In genomic region chr2:69453475-69454129, GRCh38 we compare ENCODE assay signal across 9 cellular contexts. TPM values are rescaled to one million over a fixed set of nuclear protein-coding genes. Genes with fewer than 3 reads are reported as not detected.
A peak's percentile ranks its signal among the peaks of the same experiment; 100 is the strongest.
DNase-seq lines count a peak whose midpoint lies in the region; ATAC-seq, FAIRE-seq and TF ChIP-seq lines count a peak whose summit lies in the region.
"Had no signal": no experiment of that assay in that cellular context is flagged by ENCODE, and none has a peak within 500 bp of the region (broad histone marks: within the 10 kb centered on the region; RNA-seq: fewer than 3 reads in every experiment).

No MANE protein-coding gene starts in this region.

- no peak for DNase-seq in HepG2 (ENCODE audit: low spot score)
- no peak for DNase-seq in right lobe of liver
- DNase-seq in SK-MEL-5 (ENCODE audit: low read depth, low spot score) = peak; percentile 22
- peak; percentile 21 to 49 for DNase-seq in stimulated activated naive CD8-positive, alpha-beta T cell treated with anti-CD3 and anti-CD28 coated beads, Interleukin-15, amount 100 ng/mL, for 72 hours
- no peak for DNase-seq in OCI-LY7 (ENCODE audit: low spot score)
- no peak for DNase-seq in right atrium auricular region (ENCODE audit: low spot score)
- DNase-seq in AG08396 (ENCODE audit: low spot score) = no peak

- BruUV-seq in HepG2 (replicated peaks; lab: Mats Ljungman, UMichigan) (no TSS peak), OCI-LY7 (replicated peaks; lab: Mats Ljungman, UMichigan) (no TSS peak)

- WGBS in HepG2 (ENCODE audit: low lambda C conversion rate) = 37% methylated on average over 4 of the region's 4 CpGs
- 73% methylated on average over 4 of the region's 4 CpGs for WGBS in right lobe of liver (ENCODE audit: insufficient coverage, low coverage, low lambda C conversion rate, missing lambda C conversion rate)

- no peak for TF ChIP-seq RAD21 in HepG2 (CRISPR knock-in tag; IDR thresholded peaks at IDR 0.05)

- no peaks in the 10 kb centered on the region for H3K27me3 ChIP-seq in HepG2 (ENCODE audit: control insufficient read depth in 1 of 2, insufficient read depth in 2 of 2, low read length in 2 of 2)
- H3K27me3 ChIP-seq in right lobe of liver = no peaks in the 10 kb centered on the region
- H3K27me3 ChIP-seq in right atrium auricular region = no peaks in the 10 kb centered on the region

- H3K9me3 Mint-ChIP-seq in stimulated activated naive CD8-positive, alpha-beta T cell treated with anti-CD3 and anti-CD28 coated beads, Interleukin-15, amount 100 ng/mL, for 72 hours = no peaks in the 10 kb centered on the region

- H3K79me2 ChIP-seq in HepG2 (ENCODE audit: insufficient read depth, low read length) (no peaks in the 10 kb centered on the region), OCI-LY7 (ENCODE audit: insufficient read depth, low read depth, low read length) (no peaks in the 10 kb centered on the region)

- H3K4me1 ChIP-seq in HepG2 (ENCODE audit: insufficient read depth, low read length) (0 out of 2 replicates have a peak, but pooled peaks cover 9% of the 10 kb centered on the region), right lobe of liver (no peaks in the 10 kb centered on the region), OCI-LY7 (ENCODE audit: insufficient read depth, low read length, poor library complexity, severe bottlenecking) (no peaks in the 10 kb centered on the region), right atrium auricular region (no peaks in the 10 kb centered on the region)

- FAIRE-seq in HepG2 (lab: Jason Lieb, UNC) = peak; percentile 18
- FAIRE-seq: RCC 7860 had no signal

- in situ Hi-C loops in HepG2 (cut with HindIII; ENCODE audit: extremely low pct_ligation_motif_present, low pct_unique_long_range_greater_than_20kb) = no loop called here
- in situ Hi-C loops in SK-MEL-5 (cut with HindIII; ENCODE audit: low pct_unique_long_range_greater_than_20kb, low sequenced_read_pairs) = no loop called here

- no peaks in the 10 kb centered on the region for H3K9me3 ChIP-seq in HepG2 (ENCODE audit: low read length)
- H3K9me3 ChIP-seq in right lobe of liver = no peaks in the 10 kb centered on the region
- no peaks in the 10 kb centered on the region for H3K9me3 ChIP-seq in OCI-LY7 (ENCODE audit: low read length)
- no peaks in the 10 kb centered on the region for H3K9me3 ChIP-seq in right atrium auricular region

- no peak overlapping the region for H2AFZ ChIP-seq in HepG2 (ENCODE audit: low read length)
- no peak overlapping the region for H2AFZ ChIP-seq in OCI-LY7 (ENCODE audit: low read length)

- no peak for TF ChIP-seq CTCF in HepG2 (CRISPR knock-in tag; IDR thresholded peaks at IDR 0.05)
- TF ChIP-seq CTCF in right lobe of liver (IDR thresholded peaks at IDR 0.05) = no peak
- no peak for TF ChIP-seq CTCF in OCI-LY7 (conservative IDR thresholded peaks at IDR 0.05; ENCODE audit: low read length)
- no peak for TF ChIP-seq CTCF in right atrium auricular region (IDR thresholded peaks at IDR 0.05)

- H3K4me3 ChIP-seq in HepG2 (replicated peaks in 1 of 3; ENCODE audit: insufficient read depth in 1 of 3, low read depth in 2 of 3, low read length in 3 of 3) (no peak overlapping the region), right lobe of liver (no peak overlapping the region), OCI-LY7 (ENCODE audit: low read depth, low read length, poor library complexity, severe bottlenecking) (no peak overlapping the region), right atrium auricular region (no peak overlapping the region)

- H3K27me3 Mint-ChIP-seq in stimulated activated naive CD8-positive, alpha-beta T cell treated with anti-CD3 and anti-CD28 coated beads, Interleukin-15, amount 100 ng/mL, for 72 hours = no peaks in the 10 kb centered on the region

- H3K4me2 ChIP-seq in HepG2 (ENCODE audit: low read depth, low read length) (no peak overlapping the region), OCI-LY7 (ENCODE audit: low read length) (no peak overlapping the region)

- peak overlapping the region; percentile 70 to 82 for H3K27ac Mint-ChIP-seq in stimulated activated naive CD8-positive, alpha-beta T cell treated with anti-CD3 and anti-CD28 coated beads, Interleukin-15, amount 100 ng/mL, for 72 hours

- POLR2A ChIA-PET in HepG2 (lab: Yijun Ruan, JAX) (interaction anchor here (2.5 kb wide), 1 partner anchor 16 kb away, joined by 10 read pairs; the partner anchor contains the start of gene NFU1), OCI-LY7 (lab: Charles Lee) (no interaction called here)

- intact Hi-C loops in HepG2 (cut with micrococcal nuclease; ENCODE audit: unreplicated experiment) (no loop called here), right lobe of liver (cut with DNase I) (no loop called here), OCI-LY7 (cut with micrococcal nuclease; ENCODE audit: unreplicated experiment) (no loop called here)

- ATAC-seq in HepG2 = peak; percentile 25; the same call in 1 of the 3 replicates
- no peak for ATAC-seq in right lobe of liver
- ATAC-seq in HG02798 (IDR thresholded peaks at IDR 0.05; ENCODE audit: poor library complexity, unreplicated experiment) = peak; percentile 91
- peak; percentile 99 for ATAC-seq in stimulated activated naive CD8-positive, alpha-beta T cell treated with anti-CD3 and anti-CD28 coated beads, Interleukin-15, amount 100 ng/mL, for 72 hours

- no peaks in the 10 kb centered on the region for H3K36me3 ChIP-seq in HepG2 (replicated peaks in 1 of 2; ENCODE audit: control insufficient read depth in 1 of 2, insufficient read depth in 2 of 2, low read length in 2 of 2)
- no peaks in the 10 kb centered on the region for H3K36me3 ChIP-seq in right lobe of liver
- no peaks in the 10 kb centered on the region for H3K36me3 ChIP-seq in OCI-LY7 (ENCODE audit: insufficient read depth, low read length)
- H3K36me3 ChIP-seq in right atrium auricular region = no peaks in the 10 kb centered on the region

- peak overlapping the region; percentile 61 to 62 for H3K4me3 Mint-ChIP-seq in stimulated activated naive CD8-positive, alpha-beta T cell treated with anti-CD3 and anti-CD28 coated beads, Interleukin-15, amount 100 ng/mL, for 72 hours

- H4K20me1 ChIP-seq in HepG2 (ENCODE audit: insufficient read depth, low read length) (no peaks in the 10 kb centered on the region), OCI-LY7 (ENCODE audit: insufficient read depth, low read length) (no peaks in the 10 kb centered on the region)

- no peaks in the 10 kb centered on the region for H3K9me2 ChIP-seq in OCI-LY7 (ENCODE audit: insufficient read depth, low read length)

- H3K4me1 Mint-ChIP-seq in stimulated activated naive CD8-positive, alpha-beta T cell treated with anti-CD3 and anti-CD28 coated beads, Interleukin-15, amount 100 ng/mL, for 72 hours = peaks cover 44% of the 10 kb centered on the region

- no peak for TF ChIP-seq EP300 in HepG2 (IDR thresholded peaks at IDR 0.05; ENCODE audit: low read depth in 2 of 2, low read length in 2 of 2)
- TF ChIP-seq EP300 in HepG2 (CRISPR knock-in tag; IDR thresholded peaks at IDR 0.05; ENCODE audit: borderline replicate concordance) = no peak

- H3K27ac ChIP-seq in HepG2 (ENCODE audit: extremely low read length, insufficient read depth, low read length) = no peak overlapping the region
- H3K27ac ChIP-seq in right lobe of liver = no peak overlapping the region
- H3K27ac ChIP-seq in OCI-LY7 (ENCODE audit: low read depth, low read length, poor library complexity, severe bottlenecking) = no peak overlapping the region
- no peak overlapping the region for H3K27ac ChIP-seq in right atrium auricular region

- no peak overlapping the region for H3K9ac ChIP-seq in HepG2 (ENCODE audit: insufficient read depth, low read depth, low read length)

- CTCF ChIA-PET in HepG2 (lab: Yijun Ruan, JAX; ENCODE audit: low intra/inter-chr PET ratio, low total read pairs) (no interaction called here), OCI-LY7 (lab: Charles Lee; ENCODE audit: unreplicated experiment) (interaction anchor here (0.6 kb wide), 1 partner anchor 968 kb away, joined by 3 read pairs; no protein-coding TSS in a partner anchor)

- TF ChIP-seq POLR2A in HepG2 (IDR thresholded peaks at IDR 0.05; ENCODE audit: insufficient read depth in 1 of 2, low read depth in 2 of 2, low read length in 2 of 2) = no peak
- TF ChIP-seq POLR2A in right lobe of liver (IDR thresholded peaks at IDR 0.05) = no peak

TF ChIP-seq in HepG2, 621 proteins besides CTCF, POLR2A, EP300 and RAD21 (continues in another document):
- no peak for TF ChIP-seq RARG (CRISPR knock-in tag; IDR thresholded peaks at IDR 0.05; ENCODE audit: low read depth)

RNA-seq across cellular contexts. Expression of gene NFU1, which starts 16.4 kb away (rescaled TPM):
- total RNA-seq in HepG2 (2016; rRNA removed; fragmentation: Illumina TruSeq; extraction: Trizol) = 84.0 and 99.6 TPM in 2 replicates
- 88.3 and 93.2 TPM in 2 replicates for total RNA-seq in HepG2 (2016; cell fraction: cytosol; rRNA removed; fragmentation: Illumina TruSeq; extraction: Trizol; ENCODE audit: low read depth)
- 83.8 and 107 TPM in 2 replicates for total RNA-seq in HepG2 (2016; cell fraction: insoluble cytoplasmic fraction; rRNA removed; fragmentation: Illumina TruSeq; extraction: Trizol)
- 83.6 and 88.7 TPM in 2 replicates for total RNA-seq in HepG2 (2016; cell fraction: membrane; rRNA removed; fragmentation: Illumina TruSeq; extraction: Trizol)
- 35.6 and 35.8 TPM in 2 replicates for total RNA-seq in HepG2 (2016; cell fraction: nucleus; rRNA removed; fragmentation: Illumina TruSeq; extraction: Trizol)
- polyA plus RNA-seq in HepG2 (2011; rRNA removed) = 28.1 and 39.1 TPM in 2 replicates
- polyA plus RNA-seq in HepG2 (2011; cell fraction: cytosol; rRNA removed) = 23.1 and 28.7 TPM in 2 replicates
- polyA plus RNA-seq in HepG2 (2011; cell fraction: nucleus; rRNA removed) = 6.6 and 7.8 TPM in 2 replicates
- polyA plus RNA-seq in HepG2 (2012) = 58.4 and 80.4 TPM in 2 replicates
- 79.1 and 96.4 TPM in 2 replicates for polyA plus RNA-seq in HepG2 (2016; cell fraction: cytosol; fragmentation: Illumina TruSeq; extraction: Trizol; ENCODE audit: low read depth)
- polyA plus RNA-seq in HepG2 (2016; cell fraction: insoluble cytoplasmic fraction; fragmentation: Illumina TruSeq; extraction: Trizol; ENCODE audit: low read depth) = 89.4 and 94.3 TPM in 2 replicates
- 57.3 and 66.6 TPM in 2 replicates for polyA plus RNA-seq in HepG2 (2016; cell fraction: membrane; fragmentation: Illumina TruSeq; extraction: Trizol; ENCODE audit: low read depth)
- 42.0 and 48.4 TPM in 2 replicates for polyA plus RNA-seq in HepG2 (2016; cell fraction: nucleus; fragmentation: Illumina TruSeq; extraction: Trizol; ENCODE audit: insufficient read depth, low read depth)
- polyA minus RNA-seq in HepG2 (2011; rRNA and poly(A)+ RNA removed; ENCODE audit: low replicate concordance) = 3.3 and 4.8 TPM in 2 replicates
- polyA minus RNA-seq in HepG2 (2011; cell fraction: cytosol; rRNA and poly(A)+ RNA removed) = 12.6 and 17.8 TPM in 2 replicates
- 11.5 and 12.2 TPM in 2 replicates for polyA minus RNA-seq in HepG2 (2011; cell fraction: nucleus; rRNA and poly(A)+ RNA removed)
- 10 to 100 TPM; 12.7 to 26.1 (median 23.5) TPM for total RNA-seq in right lobe of liver
- 80.2 and 88.4 TPM in 2 replicates for total RNA-seq in SK-MEL-5 (2014; rRNA removed; shearing (Covaris generic))
- polyA plus RNA-seq in SK-MEL-5 (2015; cell fraction: cytosol; rRNA removed) = 35.7 and 48.5 TPM in 2 replicates
- 3.9 and 9.6 TPM in 2 replicates for polyA plus RNA-seq in SK-MEL-5 (2015; cell fraction: nucleus; rRNA removed)
- total RNA-seq in OCI-LY7 (2014; rRNA removed; shearing (Covaris generic)) = 15.4 and 17.1 TPM in 2 replicates
- total RNA-seq in OCI-LY7 (2022) = 30.5 and 35.3 TPM in 2 replicates
- total RNA-seq in right atrium auricular region = 10 to 100 TPM; 31.8 to 43.0 TPM

Comparison
In these comparisons a context has a peak if more than half of its experiments do, and no peak if none do; other contexts are left out.
1. ATAC-seq: peak in HepG2 (single experiment), HG02798 (single experiment) and stimulated activated naive CD8-positive, alpha-beta T cell treated with anti-CD3 and anti-CD28 coated beads, Interleukin-15, amount 100 ng/mL, for 72 hours (single experiment); none in right lobe of liver (0 of 4).
2. DNase-seq: peak in SK-MEL-5 (single experiment) and stimulated activated naive CD8-positive, alpha-beta T cell treated with anti-CD3 and anti-CD28 coated beads, Interleukin-15, amount 100 ng/mL, for 72 hours (2 of 2); none in HepG2 (single experiment), right lobe of liver (0 of 3), OCI-LY7 (single experiment), right atrium auricular region (single experiment) and AG08396 (single experiment).